12 cellular contexts compared by ENCODE assay signal in the genomic region with DNA sequence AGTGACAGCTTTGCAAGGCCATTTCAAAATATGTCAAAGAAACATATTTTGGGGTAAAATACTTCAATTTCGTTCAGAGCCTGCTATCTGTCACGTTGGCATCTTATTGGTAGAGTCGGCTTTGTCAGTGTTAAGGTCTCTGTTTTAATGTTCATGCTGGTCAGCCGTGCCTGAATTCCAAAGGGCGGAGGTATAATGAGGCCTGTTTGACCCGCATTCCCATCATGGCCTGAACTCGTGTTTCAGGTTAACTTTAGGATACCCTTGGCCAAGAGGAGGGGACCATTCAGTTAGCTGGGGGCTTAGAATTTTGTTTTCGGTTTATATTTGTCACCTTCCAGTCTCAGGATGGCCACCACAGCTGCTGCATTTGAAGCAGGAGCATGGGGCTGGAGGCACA.
"Had no signal": no experiment of that assay in that cellular context is flagged by ENCODE, and none has a peak within 500 bp of the region (broad histone marks: within the 10 kb centered on the region; RNA-seq: fewer than 3 reads in every experiment).

No MANE protein-coding gene starts in this region.

- H3K4me3 Mint-ChIP-seq: activated CD8-positive, alpha-beta memory T cell treated with anti-CD3 and anti-CD28 coated beads, Interleukin-2, amount 10 ng/mL, durations not matched to agents 7 days and 5 days; activated CD8-positive, alpha-beta T cell treated with anti-CD3 and anti-CD28 coated beads for 36 hours; activated naive CD4-positive, alpha-beta T cell treated with anti-CD3 and anti-CD28 coated beads, Interleukin-2, amount 50 U/mL, for 24 hours; dendritic cell treated with granulocyte-macrophage colony-stimulating factor and Interleukin-4, amounts not matched to agents 40 ng/mL and 50 ng/mL, for 4 days; natural killer cell treated with Interleukin-12 subunit alpha and Interleukin-12 subunit beta and Interleukin-15 and Interleukin-18, amount 100 ng/mL, for 72 hours; stimulated activated naive CD8-positive, alpha-beta T cell treated with anti-CD3 and anti-CD28 coated beads, Interleukin-15, Interleukin-2, amounts not matched to agents 100 ng/mL and 50 ng/mL, for 24 hours; T-helper 1 cell treated with Interleukin-12 subunit alpha and Interleukin-12 subunit beta and Interleukin-4 antibody, amounts not matched to agents 30 μg/mL and 1 μg/mL, for 36 hours had no signal

- H3K27me3 ChIP-seq: brain microvascular endothelial cell had no signal

- H3K36me3 ChIP-seq: brain microvascular endothelial cell, heart right ventricle, tibial artery had no signal

- H3K27ac Mint-ChIP-seq: activated CD8-positive, alpha-beta memory T cell treated with anti-CD3 and anti-CD28 coated beads, Interleukin-2, amount 10 ng/mL, durations not matched to agents 7 days and 5 days; activated CD8-positive, alpha-beta T cell treated with anti-CD3 and anti-CD28 coated beads for 36 hours; activated naive CD4-positive, alpha-beta T cell treated with anti-CD3 and anti-CD28 coated beads, Interleukin-2, amount 50 U/mL, for 24 hours; dendritic cell treated with granulocyte-macrophage colony-stimulating factor and Interleukin-4, amounts not matched to agents 40 ng/mL and 50 ng/mL, for 4 days; natural killer cell treated with Interleukin-12 subunit alpha and Interleukin-12 subunit beta and Interleukin-15 and Interleukin-18, amount 100 ng/mL, for 72 hours; stimulated activated naive CD8-positive, alpha-beta T cell treated with anti-CD3 and anti-CD28 coated beads, Interleukin-15, Interleukin-2, amounts not matched to agents 100 ng/mL and 50 ng/mL, for 24 hours; T-helper 1 cell treated with Interleukin-12 subunit alpha and Interleukin-12 subunit beta and Interleukin-4 antibody, amounts not matched to agents 30 μg/mL and 1 μg/mL, for 36 hours had no signal

- H3K9ac ChIP-seq: parathyroid adenoma had no signal

- H3K4me3 ChIP-seq: heart right ventricle, skin epidermis, tibial artery had no signal

- H3K9me3 Mint-ChIP-seq: activated CD8-positive, alpha-beta T cell treated with anti-CD3 and anti-CD28 coated beads for 36 hours; activated naive CD4-positive, alpha-beta T cell treated with anti-CD3 and anti-CD28 coated beads, Interleukin-2, amount 50 U/mL, for 24 hours; dendritic cell treated with granulocyte-macrophage colony-stimulating factor and Interleukin-4, amounts not matched to agents 40 ng/mL and 50 ng/mL, for 4 days; natural killer cell treated with Interleukin-12 subunit alpha and Interleukin-12 subunit beta and Interleukin-15 and Interleukin-18, amount 100 ng/mL, for 72 hours; stimulated activated naive CD8-positive, alpha-beta T cell treated with anti-CD3 and anti-CD28 coated beads, Interleukin-15, Interleukin-2, amounts not matched to agents 100 ng/mL and 50 ng/mL, for 24 hours; T-helper 1 cell treated with Interleukin-12 subunit alpha and Interleukin-12 subunit beta and Interleukin-4 antibody, amounts not matched to agents 30 μg/mL and 1 μg/mL, for 36 hours had no signal

- H3K9me3 ChIP-seq: tibial artery had no signal

- H3K36me3 Mint-ChIP-seq: activated CD8-positive, alpha-beta memory T cell treated with anti-CD3 and anti-CD28 coated beads, Interleukin-2, amount 10 ng/mL, durations not matched to agents 7 days and 5 days; activated naive CD4-positive, alpha-beta T cell treated with anti-CD3 and anti-CD28 coated beads, Interleukin-2, amount 50 U/mL, for 24 hours; natural killer cell treated with Interleukin-12 subunit alpha and Interleukin-12 subunit beta and Interleukin-15 and Interleukin-18, amount 100 ng/mL, for 72 hours had no signal

- H3K27ac ChIP-seq: brain microvascular endothelial cell, heart right ventricle, parathyroid adenoma, skin epidermis, tibial artery had no signal

- H3K79me2 ChIP-seq: parathyroid adenoma had no signal

- H3K4me1 Mint-ChIP-seq: activated naive CD4-positive, alpha-beta T cell treated with anti-CD3 and anti-CD28 coated beads, Interleukin-2, amount 50 U/mL, for 24 hours had no signal
